8 cellular contexts compared by ENCODE assay signal in genomic region chr17:81018044-81018802, GRCh38. TPM values are rescaled to one million over a fixed set of nuclear protein-coding genes. Genes with fewer than 3 reads are reported as not detected.
A peak's percentile ranks its signal among the peaks of the same experiment; 100 is the strongest.
DNase-seq lines count a peak whose midpoint lies in the region; ATAC-seq, FAIRE-seq and TF ChIP-seq lines count a peak whose summit lies in the region.

No MANE protein-coding gene starts in this region.

- no peak overlapping the region for H3K9ac ChIP-seq in PC-3 (ENCODE audit: low read length)

- peak overlapping the region; percentile 38 for H3K4me2 ChIP-seq in PC-3 (ENCODE audit: low read length)

- H3K4me1 ChIP-seq in PC-3 (ENCODE audit: insufficient read depth, low read length) (peaks cover 3% of the 10 kb centered on the region; the same call in 1 of the 2 replicates), thymus (ENCODE audit: control insufficient read depth, insufficient read depth, low read length) (peaks cover 4% of the 10 kb centered on the region)

- H3K9me3 ChIP-seq in PC-3 (ENCODE audit: low read length) (0 out of 2 replicates have a peak, but pooled peaks cover 7% of the 10 kb centered on the region), thymus (ENCODE audit: control insufficient read depth) (no peaks in the 10 kb centered on the region)

- no peaks in the 10 kb centered on the region for H4K20me1 ChIP-seq in PC-3 (ENCODE audit: low read length)

- POLR2A ChIA-PET in PC-3 (lab: Charles Lee; ENCODE audit: unreplicated experiment), result interaction anchor here (0.6 kb wide), 1 partner anchor 45 kb away, joined by 3 read pairs; no protein-coding TSS in a partner anchor

- TF ChIP-seq CTCF in PC-3 (conservative IDR thresholded peaks at IDR 0.05; ENCODE audit: low read depth, low read length), result no peak
- no peak for TF ChIP-seq CTCF in lower leg skin (IDR thresholded peaks at IDR 0.05)

- ATAC-seq in PC-3, result peak; percentile 80
- no peak for ATAC-seq in HG03108 (IDR thresholded peaks at IDR 0.05; ENCODE audit: unreplicated experiment)

- intact Hi-C loops in PC-3 (cut with micrococcal nuclease) (no loop called here), lower leg skin (cut with DNase I; ENCODE audit: low total_unique reads) (loop anchor here (10.0 kb wide), 1 partner anchor 477 kb away; no protein-coding TSS in a partner anchor)

- H3K79me2 ChIP-seq in PC-3 (ENCODE audit: low read length), result no peaks in the 10 kb centered on the region

- H3K27ac ChIP-seq in PC-3 (ENCODE audit: low read length), result no peak overlapping the region
- peak overlapping the region; percentile 96 for H3K27ac ChIP-seq in thymus (ENCODE audit: low read depth)

- no peaks in the 10 kb centered on the region for H3K36me3 ChIP-seq in PC-3 (ENCODE audit: low read depth, low read length)
- H3K36me3 ChIP-seq in thymus (ENCODE audit: control insufficient read depth, insufficient read depth), result no peaks in the 10 kb centered on the region

- peak overlapping the region; percentile 38 for H2AFZ ChIP-seq in PC-3 (ENCODE audit: low read length)

- no TSS peak for BruUV-seq in PC-3 (replicated peaks; lab: Mats Ljungman, UMichigan)

- FAIRE-seq in urothelium cell line (lab: Jason Lieb, UNC), result no peak

- H3K9me2 ChIP-seq in PC-3 (replicated peaks; ENCODE audit: low read length), result no peaks in the 10 kb centered on the region

- TF ChIP-seq POLR2A in lower leg skin (IDR thresholded peaks at IDR 0.05), result no peak

- CTCF ChIA-PET in PC-3 (lab: Charles Lee), result no interaction called here

- DNase-seq in activated gamma-delta T cell treated with Interleukin-2 at 50 U/mL for 16 hours (peak; percentile 33), activated gamma-delta T cell (lab: John Stamatoyannopoulos, UW) (no peak), PC-3 (peak; percentile 41), cerebellar cortex (ENCODE audit: low spot score) (peak; percentile 63), lower leg skin (ENCODE audit: low spot score in 2 of 2) (no peak), urothelium cell line (ENCODE audit: low spot score) (no peak)

- 31 to 41% methylated on average over 29 of the region's 29 CpGs for WGBS in lower leg skin, 2 donors
- WGBS in thymus, result 6% methylated on average over 29 of the region's 29 CpGs

- H3F3A ChIP-seq in PC-3 (ENCODE audit: low read length, unreplicated experiment), result no peaks in the 10 kb centered on the region

- H3K4me3 ChIP-seq in PC-3 (ENCODE audit: low read length) (peak overlapping the region; percentile 4; the same call in 1 of the 2 replicates), lower leg skin (ENCODE audit: low read depth, poor library complexity, severe bottlenecking) (peak overlapping the region; percentile 1), thymus (ENCODE audit: low read length) (peak overlapping the region; percentile 57)

- H3K27me3 ChIP-seq in PC-3 (ENCODE audit: low read length) (no peaks in the 10 kb centered on the region), thymus (ENCODE audit: control insufficient read depth, insufficient read depth) (no peaks in the 10 kb centered on the region)

RNA-seq across cellular contexts. Expression of gene BAIAP2, which starts 16.7 kb away (rescaled TPM):
- 50.9 and 56.9 TPM in 2 replicates for total RNA-seq in PC-3 (2014; rRNA removed)
- 100 to 1,000 TPM; 190 to 308 (median 224) TPM for total RNA-seq in lower leg skin
- 23.1 TPM for polyA plus RNA-seq in thymus

RNA-seq across cellular contexts. Expression of gene CHMP6, which starts 26.6 kb away (rescaled TPM):
- total RNA-seq in PC-3 (2014; rRNA removed) (26.1 and 33.0 TPM in 2 replicates), lower leg skin (10 to 100 TPM; 19.8 to 36.7 (median 26.1) TPM)
- polyA plus RNA-seq in thymus, result 30.8 TPM

Comparison
In these comparisons a context has a peak if more than half of its experiments do, and no peak if none do; other contexts are left out.
1. DNase-seq: peak in activated gamma-delta T cell treated with Interleukin-2 at 50 U/mL for 16 hours (single experiment), PC-3 (single experiment) and cerebellar cortex (single experiment); none in activated gamma-delta T cell (single experiment), lower leg skin (0 of 2) and urothelium cell line (single experiment).
2. H3K4me3 ChIP-seq: peak in every context shown above with its lines; median percentile 57 in thymus; 4 in PC-3; 1 in lower leg skin.